Comparison of ENCODE assay signal across 27 cellular contexts in the genomic region with DNA sequence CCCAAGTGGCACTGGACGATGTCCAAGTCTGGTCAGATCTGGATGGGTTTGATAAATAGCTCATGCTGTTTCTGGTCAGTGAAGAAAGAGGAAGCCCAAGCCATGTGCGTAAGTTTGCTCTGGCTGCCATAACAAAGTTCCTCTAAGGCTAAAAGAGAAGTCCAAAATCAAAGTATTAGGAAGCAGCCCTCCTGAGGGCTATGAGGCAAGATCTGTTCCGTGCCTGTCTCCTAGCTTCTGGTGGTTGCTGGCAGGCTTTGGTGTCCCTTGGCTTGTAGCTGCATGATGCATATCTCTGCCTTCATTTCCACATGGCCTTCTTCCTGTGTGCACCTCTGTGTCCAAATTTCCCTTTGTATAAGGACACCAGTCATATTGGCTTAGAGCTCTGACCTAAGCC.
"Had no signal": no experiment of that assay in that cellular context is flagged by ENCODE, and none has a peak within 500 bp of the region (broad histone marks: within the 10 kb centered on the region; RNA-seq: fewer than 3 reads in every experiment).

No MANE protein-coding gene starts in this region.

- H3K36me3 ChIP-seq: adrenal gland, SJCRH30 had no signal

- H3K4me3 ChIP-seq: adrenal gland, SJCRH30 had no signal

- H3K4me1 ChIP-seq: adrenal gland, SJCRH30 had no signal

- H3K27ac ChIP-seq: adrenal gland, SJCRH30 had no signal

- H3K27me3 ChIP-seq: adrenal gland, SJCRH30 had no signal

- H3K9me3 ChIP-seq: adrenal gland, SJCRH30, SK-N-SH had no signal

- DNase-seq: activated CD4-positive, alpha-beta T cell treated with anti-CD3 and anti-CD28 coated beads for 48 hours; activated CD4-positive, alpha-beta T cell treated with anti-CD3 and anti-CD28 coated beads, Interleukin-2, amount 50 U/mL, for 4 hours; activated CD8-positive, alpha-beta memory T cell treated with anti-CD3 and anti-CD28 coated beads, Interleukin-2, amount 50 U/mL, for 48 hours; activated CD8-positive, alpha-beta T cell treated with anti-CD3 and anti-CD28 coated beads, Interleukin-2, amount 10 ng/mL, durations not matched to agents 7 days and 5 days; activated naive CD4-positive, alpha-beta T cell treated with anti-CD3 and anti-CD28 coated beads, Interleukin-2, amount 50 U/mL, for 16 hours; activated naive CD8-positive, alpha-beta T cell treated with anti-CD3 and anti-CD28 coated beads, Interleukin-2, amount 10 ng/mL, durations not matched to agents 7 days and 5 days; activated T-cell treated with anti-CD3 and anti-CD28 coated beads, Interleukin-2, amount 50 U/mL, for 1 hour; cerebellar nuclear complex; IMR-90; KG1; NCI-H1105; NCI-H1436; NCI-H1694 treated with DMSO at 0.1 percent for 48 hours; NCI-H2081 treated with DMSO at 0.1 percent for 48 hours; NCI-H446 treated with DMSO at 0.1 percent for 48 hours; NCI-H69; NK-92 treated with Interleukin-12 subunit alpha and Interleukin-12 subunit beta, amount 100 ng/mL, for 24 hours; OCI-M1; RPMI8226; SJCRH30; SK-N-SH; T-helper 17 cell; T-helper 9 cell had no signal

- ATAC-seq: activated CD4-positive, CD25-positive, alpha-beta regulatory T cell treated with anti-CD3 and anti-CD28 coated beads, Interleukin-2, amount 50 U/mL, for 24 hours; activated CD8-positive, alpha-beta T cell treated with anti-CD3 and anti-CD28 coated beads, Interleukin-2, amount 10 ng/mL, durations not matched to agents 7 days and 5 days; Panc1; Right ventricle myocardium inferior; T-helper 17 cell had no signal
